Comparison of ENCODE assay signal across 26 cellular contexts in the genomic region with DNA sequence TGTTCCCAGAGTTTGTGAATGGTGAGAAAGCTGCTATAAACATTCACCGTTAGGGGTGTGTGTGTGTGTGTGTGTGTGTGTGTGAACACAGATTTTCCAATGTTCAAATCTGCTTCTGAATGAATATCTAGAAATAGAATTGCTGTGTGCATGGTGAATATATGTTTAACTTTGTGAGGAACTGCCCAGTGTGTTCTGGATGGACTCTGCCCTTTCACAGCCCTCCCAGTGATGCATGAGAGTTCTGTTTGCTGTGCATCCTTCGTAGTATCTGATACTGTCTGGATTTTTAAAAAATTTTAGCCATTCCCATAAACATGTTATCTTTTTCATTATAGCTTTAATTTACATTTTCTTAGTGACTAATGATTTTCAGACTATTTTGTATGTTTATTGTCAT.
"Had no signal": no experiment of that assay in that cellular context is flagged by ENCODE, and none has a peak within 500 bp of the region (broad histone marks: within the 10 kb centered on the region; RNA-seq: fewer than 3 reads in every experiment).

No MANE protein-coding gene starts in this region.

- H3K9me3 ChIP-seq: ascending aorta, heart left ventricle, neutrophil, sigmoid colon, stomach, thyroid gland had no signal

- H3K4me1 ChIP-seq: ascending aorta, foreskin keratinocyte, heart left ventricle, sigmoid colon, stomach, thyroid gland had no signal

- H3K36me3 ChIP-seq: ascending aorta, brain microvascular endothelial cell, heart left ventricle, neutrophil, sigmoid colon, stomach, thyroid gland had no signal

- H3K36me3 Mint-ChIP-seq: activated naive CD4-positive, alpha-beta T cell treated with anti-CD3 and anti-CD28 coated beads, Interleukin-2, amount 10 ng/mL, durations not matched to agents 7 days and 5 days; activated naive CD8-positive, alpha-beta T cell treated with anti-CD3 and anti-CD28 coated beads, Interleukin-2, amount 10 ng/mL, durations not matched to agents 7 days and 5 days; naive thymus-derived CD4-positive, alpha-beta T cell; stimulated activated naive B cell treated with anti-CD40 and anti-IgM and Interleukin-4, amounts not matched to agents 10 μg/mL and 1 μg/mL and 100 μg/mL, for 72 hours had no signal

- ATAC-seq: esophagus mucosa; foreskin keratinocyte; heart left ventricle; left ventricle myocardium superior; naive thymus-derived CD4-positive, alpha-beta T cell; stimulated activated naive B cell treated with anti-CD40 and anti-IgM and Interleukin-4, amounts not matched to agents 10 μg/mL and 1 μg/mL and 100 μg/mL, for 72 hours had no signal

- H3K27me3 ChIP-seq: ascending aorta, brain microvascular endothelial cell, dorsolateral prefrontal cortex, foreskin keratinocyte, heart left ventricle, neutrophil, sigmoid colon, stomach, thyroid gland had no signal

- DNase-seq: activated CD4-positive, alpha-beta memory T cell treated with anti-CD3 and anti-CD28 coated beads, Interleukin-2, amount 10 ng/mL, durations not matched to agents 7 days and 5 days; activated CD4-positive, alpha-beta T cell treated with anti-CD3 and anti-CD28 coated beads for 1 hour; activated CD4-positive, alpha-beta T cell treated with anti-CD3 and anti-CD28 coated beads, Interleukin-2, amount 10 ng/mL, durations not matched to agents 7 days and 5 days; activated CD8-positive, alpha-beta memory T cell treated with anti-CD3 and anti-CD28 coated beads, Interleukin-2, amount 50 U/mL, for 48 hours; activated gamma-delta T cell; activated naive CD4-positive, alpha-beta T cell treated with anti-CD3 and anti-CD28 coated beads, Interleukin-2, amount 10 ng/mL, durations not matched to agents 7 days and 5 days; activated naive CD8-positive, alpha-beta T cell treated with anti-CD3 and anti-CD28 coated beads, Interleukin-2, amount 10 ng/mL, durations not matched to agents 7 days and 5 days; activated T-cell treated with anti-CD3 and anti-CD28 coated beads, Interleukin-2, amount 50 U/mL, for 24 hours; brain microvascular endothelial cell; dorsolateral prefrontal cortex; foreskin keratinocyte; heart left ventricle; islet precursor cell; left ventricle myocardium superior; naive thymus-derived CD4-positive, alpha-beta T cell; sigmoid colon; small intestine; stimulated activated CD4-positive, alpha-beta T cell treated with anti-CD3 and anti-CD28 coated beads, Interleukin-1b, Interleukin-23, amount 100 ng/mL, for 48 hours; stimulated activated naive B cell treated with anti-CD40 and anti-IgM and Interleukin-4, amounts not matched to agents 10 μg/mL and 1 μg/mL and 100 μg/mL, for 72 hours; stomach; T-helper 2 cell; thyroid gland had no signal

- H3K27me3 Mint-ChIP-seq: activated naive CD4-positive, alpha-beta T cell treated with anti-CD3 and anti-CD28 coated beads, Interleukin-2, amount 10 ng/mL, durations not matched to agents 7 days and 5 days had no signal

- H3K4me3 Mint-ChIP-seq: activated CD4-positive, alpha-beta memory T cell treated with anti-CD3 and anti-CD28 coated beads, Interleukin-2, amount 10 ng/mL, durations not matched to agents 7 days and 5 days; activated CD4-positive, alpha-beta T cell treated with anti-CD3 and anti-CD28 coated beads, Interleukin-2, amount 10 ng/mL, durations not matched to agents 7 days and 5 days; activated naive CD4-positive, alpha-beta T cell treated with anti-CD3 and anti-CD28 coated beads, Interleukin-2, amount 10 ng/mL, durations not matched to agents 7 days and 5 days; activated naive CD8-positive, alpha-beta T cell treated with anti-CD3 and anti-CD28 coated beads, Interleukin-2, amount 10 ng/mL, durations not matched to agents 7 days and 5 days; activated T-cell treated with anti-CD3 and anti-CD28 coated beads, Interleukin-2, amount 50 U/mL, for 24 hours; naive thymus-derived CD4-positive, alpha-beta T cell; stimulated activated naive B cell treated with anti-CD40 and anti-IgM and Interleukin-4, amounts not matched to agents 10 μg/mL and 1 μg/mL and 100 μg/mL, for 72 hours had no signal

- H3K27ac ChIP-seq: ascending aorta, brain microvascular endothelial cell, coronary artery, dorsolateral prefrontal cortex, foreskin keratinocyte, heart left ventricle, neutrophil, sigmoid colon, stomach, thyroid gland had no signal

- H3K4me1 Mint-ChIP-seq: activated CD4-positive, alpha-beta memory T cell treated with anti-CD3 and anti-CD28 coated beads, Interleukin-2, amount 10 ng/mL, durations not matched to agents 7 days and 5 days; activated CD4-positive, alpha-beta T cell treated with anti-CD3 and anti-CD28 coated beads, Interleukin-2, amount 10 ng/mL, durations not matched to agents 7 days and 5 days; activated naive CD4-positive, alpha-beta T cell treated with anti-CD3 and anti-CD28 coated beads, Interleukin-2, amount 10 ng/mL, durations not matched to agents 7 days and 5 days; activated naive CD8-positive, alpha-beta T cell treated with anti-CD3 and anti-CD28 coated beads, Interleukin-2, amount 10 ng/mL, durations not matched to agents 7 days and 5 days; naive thymus-derived CD4-positive, alpha-beta T cell; stimulated activated naive B cell treated with anti-CD40 and anti-IgM and Interleukin-4, amounts not matched to agents 10 μg/mL and 1 μg/mL and 100 μg/mL, for 72 hours had no signal

- H3K27ac Mint-ChIP-seq: activated CD4-positive, alpha-beta memory T cell treated with anti-CD3 and anti-CD28 coated beads, Interleukin-2, amount 10 ng/mL, durations not matched to agents 7 days and 5 days; activated CD4-positive, alpha-beta T cell treated with anti-CD3 and anti-CD28 coated beads, Interleukin-2, amount 10 ng/mL, durations not matched to agents 7 days and 5 days; activated naive CD4-positive, alpha-beta T cell treated with anti-CD3 and anti-CD28 coated beads, Interleukin-2, amount 10 ng/mL, durations not matched to agents 7 days and 5 days; activated naive CD8-positive, alpha-beta T cell treated with anti-CD3 and anti-CD28 coated beads, Interleukin-2, amount 10 ng/mL, durations not matched to agents 7 days and 5 days; activated T-cell treated with anti-CD3 and anti-CD28 coated beads, Interleukin-2, amount 50 U/mL, for 24 hours; stimulated activated naive B cell treated with anti-CD40 and anti-IgM and Interleukin-4, amounts not matched to agents 10 μg/mL and 1 μg/mL and 100 μg/mL, for 72 hours had no signal

- H3K4me3 ChIP-seq: ascending aorta, coronary artery, dorsolateral prefrontal cortex, heart left ventricle, sigmoid colon, stomach, thyroid gland had no signal

- H3K9me3 Mint-ChIP-seq: activated CD4-positive, alpha-beta memory T cell treated with anti-CD3 and anti-CD28 coated beads, Interleukin-2, amount 10 ng/mL, durations not matched to agents 7 days and 5 days; activated CD4-positive, alpha-beta T cell treated with anti-CD3 and anti-CD28 coated beads, Interleukin-2, amount 10 ng/mL, durations not matched to agents 7 days and 5 days; activated naive CD4-positive, alpha-beta T cell treated with anti-CD3 and anti-CD28 coated beads, Interleukin-2, amount 10 ng/mL, durations not matched to agents 7 days and 5 days; activated naive CD8-positive, alpha-beta T cell treated with anti-CD3 and anti-CD28 coated beads, Interleukin-2, amount 10 ng/mL, durations not matched to agents 7 days and 5 days had no signal
